1 cellular context compared by ENCODE assay signal in genomic region chr14:64762044-64763034, GRCh38.
TF ChIP-seq lines count a peak whose summit lies in the region.

No MANE protein-coding gene starts in this region.

TF ChIP-seq in GM23338, 12 proteins besides CTCF, POLR2A, EP300 and RAD21 (continued from another document):
- no peak for TF ChIP-seq ETS1 (IDR thresholded peaks at IDR 0.05)
- TF ChIP-seq POLR2AphosphoS5 (IDR thresholded peaks at IDR 0.05; ENCODE audit: low read depth): no peak
- TF ChIP-seq CREB1 (CRISPR knock-in tag; IDR thresholded peaks at IDR 0.05; ENCODE audit: low read depth): no peak
- TF ChIP-seq REST (IDR thresholded peaks at IDR 0.05; ENCODE audit: unreplicated experiment): no peak
